ENCODE assay signal across 10 cellular contexts in the genomic region with DNA sequence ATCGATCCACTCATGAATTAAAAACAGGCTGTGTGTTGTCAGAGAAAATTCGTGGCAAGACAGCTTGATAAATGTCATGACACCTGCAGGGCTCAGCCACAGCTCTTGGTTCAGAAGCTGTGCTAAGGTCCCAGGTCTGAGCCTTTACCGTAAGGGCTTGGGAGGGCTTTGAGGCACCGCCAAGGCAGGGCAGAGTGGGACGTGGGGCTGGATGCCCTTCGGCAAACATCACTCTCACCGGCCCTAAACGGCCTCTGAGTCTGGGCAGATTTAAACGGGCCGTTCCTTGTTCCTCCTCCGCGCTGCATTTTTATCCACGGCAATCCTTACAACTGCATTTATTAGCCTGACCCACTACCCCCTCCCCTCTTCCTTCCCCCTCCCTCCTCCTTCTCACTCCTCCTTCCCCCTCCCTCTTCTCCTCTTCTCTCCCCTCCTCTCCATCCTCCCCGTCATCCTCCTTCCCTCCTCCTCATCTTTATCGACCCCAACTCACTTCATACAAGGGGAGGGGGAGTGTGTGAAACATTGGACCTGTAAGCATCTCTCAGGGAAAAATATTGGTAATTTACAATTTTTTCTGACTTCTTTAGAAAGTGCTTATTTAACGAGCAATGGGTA. TPM values are rescaled to one million over a fixed set of nuclear protein-coding genes. Genes with fewer than 3 reads are reported as not detected.
DNase-seq lines count a peak whose midpoint lies in the region; ATAC-seq, FAIRE-seq and TF ChIP-seq lines count a peak whose summit lies in the region.
"Had no signal": no experiment of that assay in that cellular context is flagged by ENCODE, and none has a peak within 500 bp of the region (broad histone marks: within the 10 kb centered on the region; RNA-seq: fewer than 3 reads in every experiment).

No MANE protein-coding gene starts in this region.

- peak; percentile 81 for FAIRE-seq in GM12891 (lab: Jason Lieb, UNC)
- FAIRE-seq: TTC549 had no signal

- H3K36me3 ChIP-seq in sigmoid colon = no peaks in the 10 kb centered on the region

- no peaks in the 10 kb centered on the region for H3K27me3 ChIP-seq in sigmoid colon

- H3K27ac ChIP-seq in sigmoid colon = peak overlapping the region in 3 of 4 donors; percentile 27 to 74 (median 53)

- intact Hi-C loops in sigmoid colon (cut with DNase I) = no loop called here

- TF ChIP-seq CTCF in fibroblast of the aortic adventitia (IDR thresholded peaks at IDR 0.05; ENCODE audit: insufficient read depth, low read length) (no peak), sigmoid colon (IDR thresholded peaks at IDR 0.05) (no peak)

- H3K9me3 ChIP-seq in sigmoid colon = no peaks in the 10 kb centered on the region

- TF ChIP-seq EP300 in sigmoid colon (IDR thresholded peaks at IDR 0.05) = no peak

- WGBS in sigmoid colon, 2 donors = 61 to 79% methylated on average over 16 of the region's 16 CpGs

- TF ChIP-seq POLR2A in GM12891 (IDR thresholded peaks at IDR 0.05; ENCODE audit: low read depth, low read length) (no peak), sigmoid colon (IDR thresholded peaks at IDR 0.05) (no peak)

- no peak for ATAC-seq in GM18861 (IDR thresholded peaks at IDR 0.05; ENCODE audit: unreplicated experiment)

- DNase-seq in GM12891 (ENCODE audit: insufficient read length, low spot score) (no peak), RPMI7951 (ENCODE audit: low read depth) (peak; percentile 42), fibroblast of the aortic adventitia (ENCODE audit: low read depth) (peak; percentile 53), sigmoid colon (no peak), activated gamma-delta T cell treated with Interleukin-2 at 50 U/mL for 16 hours (no peak)
- DNase-seq in stimulated activated CD4-positive, alpha-beta T cell treated with anti-CD3 and anti-CD28 coated beads, Interleukin-4, amount 100 ng/mL, for 1 hour = no peak
- DNase-seq: effector CD8-positive, alpha-beta T cell; NCI-H1436 treated with DMSO at 0.1 percent for 48 hours had no signal

- H3K4me1 ChIP-seq in sigmoid colon = peaks cover 0 to 72% (median 54%) of the 10 kb centered on the region in 4 donors

- H3K4me3 ChIP-seq in fibroblast of the aortic adventitia (ENCODE audit: low read depth, low read length) = no peak overlapping the region
- H3K4me3 ChIP-seq in sigmoid colon = no peak overlapping the region

TF ChIP-seq in GM12891, 5 proteins besides CTCF, POLR2A, EP300 and RAD21:
- no peak for TF ChIP-seq PAX5 (IDR thresholded peaks at IDR 0.05; ENCODE audit: insufficient read depth, low read length, severe bottlenecking)
- no peak for TF ChIP-seq POU2F2 (IDR thresholded peaks at IDR 0.05; ENCODE audit: low read depth, low read length)
- TF ChIP-seq POLR2AphosphoS5 (IDR thresholded peaks at IDR 0.05; ENCODE audit: low read depth, low read length) = no peak
- TF ChIP-seq TAF1 (IDR thresholded peaks at IDR 0.05; ENCODE audit: low read depth, low read length) = no peak
- TF ChIP-seq SPI1 (IDR thresholded peaks at IDR 0.05; ENCODE audit: low read depth, low read length) = no peak
TF ChIP-seq in GM12891: peak in this region for 0.

RNA-seq across cellular contexts. Expression of gene MBP, which starts 33.9 kb away (rescaled TPM):
- 16.8 TPM for polyA plus RNA-seq in GM12891 (2012; ENCODE audit: low read depth, missing spikeins)
- total RNA-seq in RPMI7951 (2014; rRNA removed; shearing (Covaris generic)) = 9.5 and 15.6 TPM in 2 replicates
- total RNA-seq in fibroblast of the aortic adventitia (ENCODE audit: low replicate concordance) (25.8 and 54.1 TPM in 2 replicates), sigmoid colon (10 to 100 TPM; 24.0 to 30.7 (median 27.4) TPM)
- 10 to 100 TPM; 18.3 to 22.2 (median 20.6) TPM for polyA plus RNA-seq in sigmoid colon

Comparison
In these comparisons a context has a peak if more than half of its experiments do, and no peak if none do; other contexts are left out.
1. DNase-seq: peak in RPMI7951 (single experiment) and fibroblast of the aortic adventitia (single experiment); none in GM12891 (single experiment), sigmoid colon (single experiment), activated gamma-delta T cell treated with Interleukin-2 at 50 U/mL for 16 hours (single experiment) and stimulated activated CD4-positive, alpha-beta T cell treated with anti-CD3 and anti-CD28 coated beads, Interleukin-4, amount 100 ng/mL, for 1 hour (single experiment).